37 cellular contexts compared by ENCODE assay signal in the genomic region with DNA sequence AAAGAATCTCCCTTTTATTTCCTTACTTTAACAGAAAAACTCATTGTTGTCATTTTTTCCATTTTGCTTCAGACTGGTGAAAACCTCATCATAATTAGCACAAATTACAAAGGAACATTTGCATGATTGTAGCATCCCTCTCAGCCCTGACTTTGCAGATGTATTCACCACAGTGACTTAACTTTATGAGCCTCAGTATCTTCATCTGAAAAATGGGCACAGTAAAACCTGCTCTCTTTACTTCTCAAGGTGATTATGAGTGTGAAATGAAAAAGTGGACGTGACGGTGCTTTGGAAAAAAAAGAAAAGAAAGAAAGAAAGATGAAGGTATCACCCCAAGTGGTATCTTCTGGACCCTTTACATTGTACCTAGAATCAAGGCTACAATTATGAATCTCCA.
"Had no signal": no experiment of that assay in that cellular context is flagged by ENCODE, and none has a peak within 500 bp of the region (broad histone marks: within the 10 kb centered on the region; RNA-seq: fewer than 3 reads in every experiment).

No MANE protein-coding gene starts in this region.

- H3K27me3 Mint-ChIP-seq: activated B cell treated with CpG ODN at 0.5 μM for 24 hours; activated CD4-positive, alpha-beta memory T cell treated with anti-CD3 and anti-CD28 coated beads for 36 hours; activated CD4-positive, alpha-beta T cell treated with anti-CD3 and anti-CD28 coated beads, Interleukin-2, amount 10 ng/mL, durations not matched to agents 24 days and 14 days; activated CD8-positive, alpha-beta T cell treated with anti-CD3 and anti-CD28 coated beads for 36 hours; activated naive CD8-positive, alpha-beta T cell treated with anti-CD3 and anti-CD28 coated beads for 36 hours; activated T-helper 17 cell treated with anti-CD3 and anti-CD28 coated beads, Interleukin-2, amount 50 U/mL, for 72 hours had no signal

- FAIRE-seq: astrocyte, bronchial epithelial cell, TTC549 had no signal

- DNase-seq: activated B cell treated with CpG ODN at 0.5 μM for 24 hours; activated CD4-positive, alpha-beta memory T cell treated with anti-CD3 and anti-CD28 coated beads for 36 hours; activated CD4-positive, alpha-beta T cell treated with anti-CD3 and anti-CD28 coated beads for 4 hours; activated CD4-positive, alpha-beta T cell treated with anti-CD3 and anti-CD28 coated beads, Interleukin-2, amount 10 ng/mL, durations not matched to agents 24 days and 14 days; activated CD4-positive, alpha-beta T cell treated with anti-CD3 and anti-CD28 coated beads, Interleukin-2, amount 50 U/mL, for 1 hour; activated CD4-positive, alpha-beta T cell treated with anti-CD3 and anti-CD28 coated beads, Interleukin-2, amount 50 U/mL, for 4 hours; activated CD4-positive, CD25-positive, alpha-beta regulatory T cell treated with anti-CD3 and anti-CD28 coated beads, Interleukin-2, amount 50 U/mL, for 72 hours; activated CD8-positive, alpha-beta memory T cell treated with anti-CD3 and anti-CD28 coated beads, Interleukin-2, amount 50 U/mL, for 4 hours; activated CD8-positive, alpha-beta T cell treated with anti-CD3 and anti-CD28 coated beads for 36 hours; activated effector memory CD4-positive, alpha-beta T cell treated with anti-CD3 and anti-CD28 coated beads, Interleukin-2, amount 50 U/mL, for 16 hours; activated gamma-delta T cell treated with Interleukin-2 at 50 U/mL for 16 hours; activated naive CD4-positive, alpha-beta T cell; activated naive CD4-positive, alpha-beta T cell treated with anti-CD3 and anti-CD28 coated beads for 36 hours; activated naive CD4-positive, alpha-beta T cell treated with anti-CD3 and anti-CD28 coated beads, Interleukin-2, amount 50 U/mL, for 16 hours; activated naive CD8-positive, alpha-beta T cell treated with anti-CD3 and anti-CD28 coated beads for 36 hours; activated T-cell treated with anti-CD3 and anti-CD28 coated beads for 4 hours; activated T-cell treated with anti-CD3 and anti-CD28 coated beads, Interleukin-2, amount 50 U/mL, for 1 hour; activated T-cell treated with anti-CD3 and anti-CD28 coated beads, Interleukin-2, amount 50 U/mL, for 4 hours; activated T-cell treated with anti-CD3 and anti-CD28 coated beads, Interleukin-2, amount 50 U/mL, for 72 hours; adrenal gland; amniotic stem cell; aorta; body of pancreas; central memory CD4-positive, alpha-beta T cell; T-helper 1 cell; T-helper 2 cell; T-helper 9 cell had no signal

- H3K36me3 ChIP-seq: adrenal gland, cardiac muscle cell had no signal

- H3K27ac ChIP-seq: adrenal gland, body of pancreas, cardiac muscle cell, VCaP had no signal

- ATAC-seq: activated CD8-positive, alpha-beta T cell treated with anti-CD3 and anti-CD28 coated beads for 36 hours; activated naive CD4-positive, alpha-beta T cell treated with anti-CD3 and anti-CD28 coated beads, Interleukin-2, amount 50 U/mL, for 72 hours; activated T-cell treated with anti-CD3 and anti-CD28 coated beads, Interleukin-2, amount 50 U/mL, for 4 hours; activated T-cell treated with anti-CD3 and anti-CD28 coated beads, Interleukin-2, amount 50 U/mL, for 72 hours; activated T-helper 17 cell treated with anti-CD3 and anti-CD28 coated beads, Interleukin-2, amount 50 U/mL, for 72 hours; body of pancreas had no signal

- H3K36me3 Mint-ChIP-seq: activated CD4-positive, alpha-beta memory T cell treated with anti-CD3 and anti-CD28 coated beads for 36 hours; activated naive CD8-positive, alpha-beta T cell treated with anti-CD3 and anti-CD28 coated beads for 36 hours had no signal

- H3K9me3 Mint-ChIP-seq: activated CD4-positive, alpha-beta T cell treated with anti-CD3 and anti-CD28 coated beads, Interleukin-2, amount 10 ng/mL, durations not matched to agents 24 days and 14 days had no signal

- H3K4me3 Mint-ChIP-seq: activated B cell treated with CpG ODN at 0.5 μM for 24 hours; activated CD4-positive, alpha-beta memory T cell treated with anti-CD3 and anti-CD28 coated beads for 36 hours; activated CD4-positive, alpha-beta T cell treated with anti-CD3 and anti-CD28 coated beads, Interleukin-2, amount 10 ng/mL, durations not matched to agents 24 days and 14 days; activated CD8-positive, alpha-beta T cell treated with anti-CD3 and anti-CD28 coated beads for 36 hours; activated naive CD4-positive, alpha-beta T cell treated with anti-CD3 and anti-CD28 coated beads for 36 hours; activated naive CD8-positive, alpha-beta T cell treated with anti-CD3 and anti-CD28 coated beads for 36 hours; activated T-cell treated with anti-CD3 and anti-CD28 coated beads, Interleukin-2, amount 50 U/mL, for 4 hours; activated T-cell treated with anti-CD3 and anti-CD28 coated beads, Interleukin-2, amount 50 U/mL, for 72 hours; activated T-helper 1 cell treated with anti-CD3 and anti-CD28 coated beads, Interleukin-12 subunit alpha, Interleukin-12 subunit beta, Interleukin-2, Interleukin-4 antibody, amounts not matched to agents 30 ng/mL and 10 ng/mL and 1 ng/mL, durations not matched to agents 14 hours and 24 hours and 36 hours; activated T-helper 17 cell treated with anti-CD3 and anti-CD28 coated beads, Interleukin-2, amount 50 U/mL, for 72 hours; T-helper 1 cell treated with Interleukin-12 subunit alpha and Interleukin-12 subunit beta and Interleukin-4 antibody, amounts not matched to agents 30 μg/mL and 1 μg/mL, for 36 hours; T-helper 2 cell treated with Interferon-gamma antibody and Interleukin-4, amounts not matched to agents 5 μg/mL and 100 μg/mL, for 36 hours had no signal

- H3K9me3 ChIP-seq: adrenal gland, body of pancreas had no signal

- H3K27ac Mint-ChIP-seq: activated B cell treated with CpG ODN at 0.5 μM for 24 hours; activated CD4-positive, alpha-beta memory T cell treated with anti-CD3 and anti-CD28 coated beads for 36 hours; activated CD4-positive, alpha-beta T cell treated with anti-CD3 and anti-CD28 coated beads, Interleukin-2, amount 10 ng/mL, durations not matched to agents 24 days and 14 days; activated CD8-positive, alpha-beta T cell treated with anti-CD3 and anti-CD28 coated beads for 36 hours; activated naive CD4-positive, alpha-beta T cell treated with anti-CD3 and anti-CD28 coated beads for 36 hours; activated naive CD4-positive, alpha-beta T cell treated with anti-CD3 and anti-CD28 coated beads, Interleukin-2, amount 50 U/mL, for 72 hours; activated naive CD8-positive, alpha-beta T cell treated with anti-CD3 and anti-CD28 coated beads for 36 hours; activated T-cell treated with anti-CD3 and anti-CD28 coated beads, Interleukin-2, amount 50 U/mL, for 72 hours; activated T-helper 1 cell treated with anti-CD3 and anti-CD28 coated beads, Interleukin-12 subunit alpha, Interleukin-12 subunit beta, Interleukin-2, Interleukin-4 antibody, amounts not matched to agents 30 ng/mL and 10 ng/mL and 1 ng/mL, durations not matched to agents 14 hours and 24 hours and 36 hours; activated T-helper 17 cell treated with anti-CD3 and anti-CD28 coated beads, Interleukin-2, amount 50 U/mL, for 72 hours; T-helper 1 cell treated with Interleukin-12 subunit alpha and Interleukin-12 subunit beta and Interleukin-4 antibody, amounts not matched to agents 30 μg/mL and 1 μg/mL, for 36 hours; T-helper 2 cell treated with Interferon-gamma antibody and Interleukin-4, amounts not matched to agents 5 μg/mL and 100 μg/mL, for 36 hours had no signal

- H3K4me3 ChIP-seq: adrenal gland, body of pancreas, cardiac muscle cell had no signal

- H3K27me3 ChIP-seq: adrenal gland, body of pancreas had no signal

- H3K4me1 ChIP-seq: adrenal gland, body of pancreas had no signal

- H3K4me1 Mint-ChIP-seq: activated B cell treated with CpG ODN at 0.5 μM for 24 hours; activated CD4-positive, alpha-beta T cell treated with anti-CD3 and anti-CD28 coated beads, Interleukin-2, amount 10 ng/mL, durations not matched to agents 24 days and 14 days; activated naive CD8-positive, alpha-beta T cell treated with anti-CD3 and anti-CD28 coated beads for 36 hours; activated T-helper 17 cell treated with anti-CD3 and anti-CD28 coated beads, Interleukin-2, amount 50 U/mL, for 72 hours had no signal
